ENCODE assay signal across 9 cellular contexts in genomic region chr10:93039721-93040120, GRCh38. TPM values are rescaled to one million over a fixed set of nuclear protein-coding genes. Genes with fewer than 3 reads are reported as not detected.
DNase-seq lines count a peak whose midpoint lies in the region; ATAC-seq, FAIRE-seq and TF ChIP-seq lines count a peak whose summit lies in the region.
"Had no signal": no experiment of that assay in that cellular context is flagged by ENCODE, and none has a peak within 500 bp of the region (broad histone marks: within the 10 kb centered on the region; RNA-seq: fewer than 3 reads in every experiment).

No MANE protein-coding gene starts in this region.

- H2BK12ac ChIP-seq in H1 (ENCODE audit: low read depth, low read length) = no peak overlapping the region

- no peak for ATAC-seq in activated CD4-positive, alpha-beta T cell treated with anti-CD3 and anti-CD28 coated beads for 36 hours
- ATAC-seq in GM21723 (IDR thresholded peaks at IDR 0.05; ENCODE audit: unreplicated experiment) = no peak

- peak in 2 of 3 experiments; percentile 75 to 82; a peak in 3 of 4 replicates for TF ChIP-seq CTCF in H1 (IDR thresholded peaks at IDR 0.05; ENCODE audit: control extremely low read depth in 1 of 3, insufficient read depth in 1 of 3, low read depth in 1 of 3, low read length in 3 of 3)

- H3K4me1 ChIP-seq in H1 (replicated peaks in 1 of 4; ENCODE audit: control insufficient read depth in 3 of 4, insufficient read depth in 4 of 4, low read length in 3 of 4) = peaks cover 0 to 3% (median 0%) of the 10 kb centered on the region in 4 experiments; a peak in 2 of 7 replicates

- H3K27ac ChIP-seq in H1 (ENCODE audit: low read depth, low read length) = no peak overlapping the region

- peak; percentile 11 for DNase-seq in activated CD4-positive, alpha-beta T cell treated with anti-CD3 and anti-CD28 coated beads, Interleukin-2, amount 10 ng/mL, durations not matched to agents 7 days and 5 days
- DNase-seq in activated CD4-positive, alpha-beta T cell treated with anti-CD3 and anti-CD28 coated beads for 36 hours = no peak
- peak; percentile 13 to 88 for DNase-seq in NOMO-1 (lab: John Stamatoyannopoulos, UW; ENCODE audit: unreplicated experiment in 2 of 2)
- DNase-seq in H1 (ENCODE audit: low read depth in 1 of 2, low spot score in 2 of 2) = no peak
- peak; percentile 36 for DNase-seq in stromal cell of bone marrow (ENCODE audit: low read depth)
- DNase-seq in hippocampal formation (lab: John Stamatoyannopoulos, UW) = no peak
- DNase-seq in NCI-H2107 (lab: John Stamatoyannopoulos, UW) = no peak

- TF ChIP-seq POLR2A in H1 (IDR thresholded peaks at IDR 0.05; ENCODE audit: control extremely low read depth in 1 of 2, low read depth in 2 of 2, low read length in 2 of 2) = no peak

- no peak overlapping the region for H3K4me2 ChIP-seq in H1 (ENCODE audit: insufficient read depth in 1 of 2, low read depth in 2 of 2, low read length in 2 of 2)

- no peak overlapping the region for H3K4ac ChIP-seq in H1 (replicated peaks; ENCODE audit: insufficient read length, low read depth, low read length)

- H3K36me3 ChIP-seq in H1 (ENCODE audit: control insufficient read depth in 2 of 4, insufficient read depth in 4 of 4, low read length in 3 of 4) = no peaks in the 10 kb centered on the region

- TF ChIP-seq RAD21 in H1 (IDR thresholded peaks at IDR 0.05 in 1 of 2, conservative IDR thresholded peaks at IDR 0.05 in 1 of 2; ENCODE audit: low read depth in 2 of 2, low read length in 2 of 2) = peak; percentile 94 to 95

- no peak overlapping the region for H2BK15ac ChIP-seq in H1 (ENCODE audit: low read length)

- H3K4me1 Mint-ChIP-seq in activated CD4-positive, alpha-beta T cell treated with anti-CD3 and anti-CD28 coated beads, Interleukin-2, amount 10 ng/mL, durations not matched to agents 7 days and 5 days = no peaks in the 10 kb centered on the region
- no peaks in the 10 kb centered on the region for H3K4me1 Mint-ChIP-seq in activated CD4-positive, alpha-beta T cell treated with anti-CD3 and anti-CD28 coated beads for 36 hours

- no peak overlapping the region for H3K18ac ChIP-seq in H1 (ENCODE audit: extremely low read depth, low read length)

- no peak overlapping the region for H4K91ac ChIP-seq in H1 (replicated peaks; ENCODE audit: insufficient read length, low read length)

- POLR2A ChIA-PET in activated CD4-positive, alpha-beta T cell treated with anti-CD3 and anti-CD28 coated beads, Interleukin-2, amount 10 ng/mL, durations not matched to agents 7 days and 5 days (lab: Charles Lee) = no interaction called here
- POLR2A ChIA-PET in activated CD4-positive, alpha-beta T cell treated with anti-CD3 and anti-CD28 coated beads for 36 hours (lab: Charles Lee) = no interaction called here
- POLR2A ChIA-PET in H1 (lab: Charles Lee; ENCODE audit: partially characterized antibody) = interaction anchor here (1.0 kb wide), 1 partner anchor 27 kb away, joined by 3 read pairs; no protein-coding TSS in a partner anchor

- H2BK20ac ChIP-seq in H1 (ENCODE audit: low read length) = no peak overlapping the region

- H2BK5ac ChIP-seq in H1 (ENCODE audit: low read depth, low read length) = no peak overlapping the region

- no peaks in the 10 kb centered on the region for H3K36me3 Mint-ChIP-seq in activated CD4-positive, alpha-beta T cell treated with anti-CD3 and anti-CD28 coated beads, Interleukin-2, amount 10 ng/mL, durations not matched to agents 7 days and 5 days (ENCODE audit: low read depth)
- H3K36me3 Mint-ChIP-seq in activated CD4-positive, alpha-beta T cell treated with anti-CD3 and anti-CD28 coated beads for 36 hours (ENCODE audit: low read depth) = peaks cover 5% of the 10 kb centered on the region

- no peaks in the 10 kb centered on the region for H3K9me3 Mint-ChIP-seq in activated CD4-positive, alpha-beta T cell treated with anti-CD3 and anti-CD28 coated beads, Interleukin-2, amount 10 ng/mL, durations not matched to agents 7 days and 5 days
- no peaks in the 10 kb centered on the region for H3K9me3 Mint-ChIP-seq in activated CD4-positive, alpha-beta T cell treated with anti-CD3 and anti-CD28 coated beads for 36 hours (ENCODE audit: low read depth)

- no peak overlapping the region for H3K56ac ChIP-seq in H1 (replicated peaks; ENCODE audit: insufficient read length, low read depth, low read length)

- CTCF ChIA-PET in activated CD4-positive, alpha-beta T cell treated with anti-CD3 and anti-CD28 coated beads, Interleukin-2, amount 10 ng/mL, durations not matched to agents 7 days and 5 days (lab: Charles Lee) = interaction anchor here (1.6 kb wide), 1 partner anchor 217 kb away, joined by 7 read pairs; no protein-coding TSS in a partner anchor
- CTCF ChIA-PET in activated CD4-positive, alpha-beta T cell treated with anti-CD3 and anti-CD28 coated beads for 36 hours (lab: Charles Lee) = interaction anchor here (1.0 kb wide), 1 partner anchor 29 kb away, joined by 3 read pairs; no protein-coding TSS in a partner anchor
- CTCF ChIA-PET in H1 (lab: Charles Lee; ENCODE audit: partially characterized antibody) = interaction anchor here (0.6 to 3.1 kb wide), 24 partner anchors 9 to 310 kb away, joined by 3 to 18 read pairs (median 5); no protein-coding TSS in a partner anchor

- no peak overlapping the region for H3K4me3 ChIP-seq in H1 (ENCODE audit: extremely low read depth in 1 of 4, insufficient read depth in 2 of 4, low read depth in 3 of 4, low read length in 4 of 4)

- H3K79me1 ChIP-seq in H1 (ENCODE audit: low read depth, low read length) = no peaks in the 10 kb centered on the region

- no peak overlapping the region for H2BK120ac ChIP-seq in H1 (replicated peaks; ENCODE audit: low read depth, low read length)

- H4K5ac ChIP-seq in H1 (ENCODE audit: insufficient read length, low read depth, low read length) = no peak overlapping the region

- no peak overlapping the region for H3K9ac ChIP-seq in H1 (replicated peaks in 1 of 4; ENCODE audit: extremely low read depth in 1 of 4, low read depth in 3 of 4, low read length in 3 of 4)

- peak overlapping the region; percentile 31; the same call in 1 of the 2 replicates for H2AFZ ChIP-seq in H1 (ENCODE audit: low read length)

- no peaks in the 10 kb centered on the region for H3K9me3 ChIP-seq in H1 (ENCODE audit: insufficient read depth in 2 of 2, low read depth in 1 of 2, low read length in 1 of 2)

- no peaks in the 10 kb centered on the region for H4K20me1 ChIP-seq in H1 (replicated peaks in 1 of 2; ENCODE audit: control insufficient read depth in 1 of 2, insufficient read depth in 2 of 2, low read length in 2 of 2)

- H3K27me3 Mint-ChIP-seq in activated CD4-positive, alpha-beta T cell treated with anti-CD3 and anti-CD28 coated beads, Interleukin-2, amount 10 ng/mL, durations not matched to agents 7 days and 5 days = no peaks in the 10 kb centered on the region
- no peaks in the 10 kb centered on the region for H3K27me3 Mint-ChIP-seq in activated CD4-positive, alpha-beta T cell treated with anti-CD3 and anti-CD28 coated beads for 36 hours

- peak; percentile 94 for FAIRE-seq in H1 (lab: Jason Lieb, UNC)
- FAIRE-seq: endothelial cell of umbilical vein had no signal

- no peak overlapping the region for H3K14ac ChIP-seq in H1 (ENCODE audit: insufficient read length)

- no peak overlapping the region for H3K23ac ChIP-seq in H1 (ENCODE audit: insufficient read length)

- H4K8ac ChIP-seq in H1 (ENCODE audit: extremely low read depth, insufficient read depth, low read length) = no peak overlapping the region

- H3K23me2 ChIP-seq in H1 (ENCODE audit: low read depth, low read length) = no peaks in the 10 kb centered on the region; the same call in 1 of the 2 replicates

- no peak for TF ChIP-seq EP300 in H1 (IDR thresholded peaks at IDR 0.05; ENCODE audit: borderline replicate concordance in 1 of 2, low read depth in 2 of 2, low read length in 2 of 2)

- intact Hi-C loops in activated CD4-positive, alpha-beta T cell treated with anti-CD3 and anti-CD28 coated beads for 36 hours (cut with DNase I, micrococcal nuclease) = loop anchor here in 1 of 2 experiments (2.0 kb wide), 1 partner anchor 75 kb away; no protein-coding TSS in a partner anchor

- no peaks in the 10 kb centered on the region for H3K79me2 ChIP-seq in H1 (ENCODE audit: control insufficient read depth in 1 of 2, insufficient read depth in 2 of 2, low read length in 2 of 2)

- no peak overlapping the region for H3K4me3 Mint-ChIP-seq in activated CD4-positive, alpha-beta T cell treated with anti-CD3 and anti-CD28 coated beads, Interleukin-2, amount 10 ng/mL, durations not matched to agents 7 days and 5 days
- no peak overlapping the region for H3K4me3 Mint-ChIP-seq in activated CD4-positive, alpha-beta T cell treated with anti-CD3 and anti-CD28 coated beads for 36 hours

- no peak overlapping the region for H2AK5ac ChIP-seq in H1 (ENCODE audit: low read depth, low read length)

- no peak overlapping the region for H3K27ac Mint-ChIP-seq in activated CD4-positive, alpha-beta T cell treated with anti-CD3 and anti-CD28 coated beads, Interleukin-2, amount 10 ng/mL, durations not matched to agents 7 days and 5 days
- no peak overlapping the region for H3K27ac Mint-ChIP-seq in activated CD4-positive, alpha-beta T cell treated with anti-CD3 and anti-CD28 coated beads for 36 hours

- 12% methylated on average over 3 of the region's 3 CpGs; no CpG with 5 or more reads in 1 of the 2 experiments for WGBS in H1 (ENCODE audit: extremely low coverage in 1 of 2, insufficient coverage in 1 of 2, insufficient read length in 1 of 2, insufficient replicate concordance in 2 of 2, low coverage in 1 of 2, low lambda C conversion rate in 2 of 2, missing lambda C conversion rate in 1 of 2), 2 experiments

- H3K27me3 ChIP-seq in H1 (replicated peaks in 1 of 4; ENCODE audit: control insufficient read depth in 3 of 4, extremely low read depth in 1 of 4, insufficient read depth in 3 of 4, low read length in 3 of 4) = no peaks in the 10 kb centered on the region

RNA-seq across cellular contexts. Expression of gene CYP26C1, which starts 20.9 kb away (rescaled TPM):
- under 1 TPM; 0.07 to 0.12 TPM for total RNA-seq in activated CD4-positive, alpha-beta T cell treated with anti-CD3 and anti-CD28 coated beads, Interleukin-2, amount 10 ng/mL, durations not matched to agents 7 days and 5 days
- total RNA-seq in activated CD4-positive, alpha-beta T cell treated with anti-CD3 and anti-CD28 coated beads for 36 hours = under 1 TPM; 0.05 to 0.09 TPM
- 0.21 and 0.28 TPM in 2 replicates for total RNA-seq in H1 (2021; fragmentation: NEBNext Ultra II Directional; extraction: Animal tissue kit (Norgen Biotek cat#: 25700))
- polyA plus RNA-seq in H1 (2011; rRNA removed) = 0.12 and 0.93 TPM in 2 replicates
- 0.79 TPM for polyA plus RNA-seq in H1 (2011; cell fraction: cytosol; rRNA removed)
- polyA plus RNA-seq in H1 (2011; cell fraction: nucleus; rRNA removed) = 3.0 TPM
- 0.12 to 0.21 TPM (median 0.20 TPM) in 3 of 4 replicates, not detected in the other for polyA plus RNA-seq in H1 (2012, experiment 1 of 2)
- not detected for polyA plus RNA-seq in H1 (2012, experiment 2 of 2)
- polyA plus RNA-seq in H1 (2013, experiment 1 of 2) = 0.04 TPM
- polyA plus RNA-seq in H1 (2013, experiment 2 of 2) = 0.06 TPM
- polyA minus RNA-seq in H1 (2011; rRNA and poly(A)+ RNA removed) = 0.07 and 0.22 TPM in 2 replicates
- polyA minus RNA-seq in H1 (2011; cell fraction: cytosol; rRNA and poly(A)+ RNA removed) = 1.1 TPM
- 2.2 TPM for polyA minus RNA-seq in H1 (2011; cell fraction: nucleus; rRNA and poly(A)+ RNA removed)

RNA-seq across cellular contexts. Expression of gene CYP26A1, which starts 34.0 kb away (rescaled TPM):
- total RNA-seq in activated CD4-positive, alpha-beta T cell treated with anti-CD3 and anti-CD28 coated beads, Interleukin-2, amount 10 ng/mL, durations not matched to agents 7 days and 5 days = not detected
- total RNA-seq in activated CD4-positive, alpha-beta T cell treated with anti-CD3 and anti-CD28 coated beads for 36 hours = not detected
- total RNA-seq in H1 (2021; fragmentation: NEBNext Ultra II Directional; extraction: Animal tissue kit (Norgen Biotek cat#: 25700)) = 5.0 and 6.2 TPM in 2 replicates
- 9.1 and 23.2 TPM in 2 replicates for polyA plus RNA-seq in H1 (2011; rRNA removed)
- 20.6 TPM for polyA plus RNA-seq in H1 (2011; cell fraction: cytosol; rRNA removed)
- polyA plus RNA-seq in H1 (2011; cell fraction: nucleus; rRNA removed) = 31.1 TPM
- polyA plus RNA-seq in H1 (2012, experiment 1 of 2) = 6.0 to 7.8 TPM (median 6.8 TPM) in 4 replicates
- polyA plus RNA-seq in H1 (2012, experiment 2 of 2) = 4.2 TPM
- 2.4 TPM for polyA plus RNA-seq in H1 (2013, experiment 1 of 2)
- polyA plus RNA-seq in H1 (2013, experiment 2 of 2) = 2.5 TPM
- 3.7 and 4.8 TPM in 2 replicates for polyA minus RNA-seq in H1 (2011; rRNA and poly(A)+ RNA removed)
- polyA minus RNA-seq in H1 (2011; cell fraction: cytosol; rRNA and poly(A)+ RNA removed) = 5.5 TPM
- polyA minus RNA-seq in H1 (2011; cell fraction: nucleus; rRNA and poly(A)+ RNA removed) = 6.6 TPM

Comparison
In these comparisons a context has a peak if more than half of its experiments do, and no peak if none do; other contexts are left out.
1. DNase-seq: peak in activated CD4-positive, alpha-beta T cell treated with anti-CD3 and anti-CD28 coated beads, Interleukin-2, amount 10 ng/mL, durations not matched to agents 7 days and 5 days (single experiment), NOMO-1 (2 of 2) and stromal cell of bone marrow (single experiment); none in activated CD4-positive, alpha-beta T cell treated with anti-CD3 and anti-CD28 coated beads for 36 hours (single experiment), H1 (0 of 2), hippocampal formation (0 of 2) and NCI-H2107 (single experiment).